In genomic region chr2:39381653-39382052, GRCh38 we compare ENCODE assay signal across 1 cellular context.
TF ChIP-seq lines count a peak whose summit lies in the region.

No MANE protein-coding gene starts in this region.

TF ChIP-seq in WTC11, 78 proteins besides CTCF, POLR2A, EP300 and RAD21 (continued from another document):
- no peak for TF ChIP-seq USF2 (CRISPR knock-in tag; IDR thresholded peaks at IDR 0.05)
TF ChIP-seq in WTC11: peak in this region for 0.
